Comparison of ENCODE assay signal across 8 cellular contexts in genomic region chr1:89762801-89763648, GRCh38. TPM values are rescaled to one million over a fixed set of nuclear protein-coding genes. Genes with fewer than 3 reads are reported as not detected.
DNase-seq lines count a peak whose midpoint lies in the region; ATAC-seq and TF ChIP-seq lines count a peak whose summit lies in the region.

No MANE protein-coding gene starts in this region.

- no peaks in the 10 kb centered on the region for H3K27me3 ChIP-seq in ACC112 (ENCODE audit: insufficient read depth, low read length)

- no peaks in the 10 kb centered on the region for H3K36me3 Mint-ChIP-seq in chondrocyte (ENCODE audit: low read depth)

- peak overlapping the region; percentile 80 for H3K4me3 ChIP-seq in ACC112 (ENCODE audit: low read depth, low read length)

- H3K27me3 Mint-ChIP-seq in chondrocyte (ENCODE audit: low read depth) = peaks cover 10% of the 10 kb centered on the region

- peak overlapping the region; percentile 62 for H3K27ac Mint-ChIP-seq in chondrocyte (ENCODE audit: unreplicated experiment)

- H3K4me1 ChIP-seq in ACC112 (ENCODE audit: control insufficient read depth, insufficient read depth, low read length, unreplicated experiment) = peaks cover 5% of the 10 kb centered on the region

- peak; percentile 77 for DNase-seq in NCI-H2196 treated with DMSO at 0.1 percent for 48 hours (lab: John Stamatoyannopoulos, UW; ENCODE audit: unreplicated experiment)
- DNase-seq in activated CD4-positive, alpha-beta T cell treated with anti-CD3 and anti-CD28 coated beads for 1 hour = peak; percentile 80
- DNase-seq in chondrocyte (ENCODE audit: low spot score) = no peak
- DNase-seq in kidney tubule cell (ENCODE audit: low spot score) = peak; percentile 85
- peak; percentile 80 to 88 for DNase-seq in stimulated activated CD4-positive, alpha-beta T cell treated with anti-CD3 and anti-CD28 coated beads, Interleukin-15, amount 100 ng/mL, for 48 hours (ENCODE audit: low read depth in 2 of 2)

- peak; percentile 100 for ATAC-seq in GM18511 (IDR thresholded peaks at IDR 0.05; ENCODE audit: unreplicated experiment)
- peak; percentile 99 for ATAC-seq in HG03064 (IDR thresholded peaks at IDR 0.05; ENCODE audit: low read depth, unreplicated experiment)

- no peaks in the 10 kb centered on the region for H3K36me3 ChIP-seq in ACC112 (ENCODE audit: insufficient read depth, low read length)

- H2AFZ ChIP-seq in ACC112 (ENCODE audit: low read length, unreplicated experiment) = peak overlapping the region; percentile 81

- peak; percentile 100 for TF ChIP-seq CTCF in chondrocyte (IDR thresholded peaks at IDR 0.05)

- peaks cover 18% of the 10 kb centered on the region for H3K4me1 Mint-ChIP-seq in chondrocyte (ENCODE audit: low read depth)

- peak overlapping the region; percentile 82 for H3K4me3 Mint-ChIP-seq in chondrocyte (ENCODE audit: unreplicated experiment)

- no peaks in the 10 kb centered on the region for H3K79me2 ChIP-seq in ACC112 (ENCODE audit: control insufficient read depth, insufficient read depth, low read length, unreplicated experiment)

- no peak overlapping the region for H3K27ac ChIP-seq in ACC112 (ENCODE audit: low read depth, low read length)

- H3K9me3 Mint-ChIP-seq in chondrocyte (ENCODE audit: low read depth) = no peaks in the 10 kb centered on the region

RNA-seq across cellular contexts. Expression of gene LRRC8D, which starts 57.8 kb away (rescaled TPM):
- 11.3 to 14.9 TPM (median 13.4 TPM) in 3 replicates for total RNA-seq in chondrocyte
